Comparison of ENCODE assay signal across 8 cellular contexts in the genomic region with DNA sequence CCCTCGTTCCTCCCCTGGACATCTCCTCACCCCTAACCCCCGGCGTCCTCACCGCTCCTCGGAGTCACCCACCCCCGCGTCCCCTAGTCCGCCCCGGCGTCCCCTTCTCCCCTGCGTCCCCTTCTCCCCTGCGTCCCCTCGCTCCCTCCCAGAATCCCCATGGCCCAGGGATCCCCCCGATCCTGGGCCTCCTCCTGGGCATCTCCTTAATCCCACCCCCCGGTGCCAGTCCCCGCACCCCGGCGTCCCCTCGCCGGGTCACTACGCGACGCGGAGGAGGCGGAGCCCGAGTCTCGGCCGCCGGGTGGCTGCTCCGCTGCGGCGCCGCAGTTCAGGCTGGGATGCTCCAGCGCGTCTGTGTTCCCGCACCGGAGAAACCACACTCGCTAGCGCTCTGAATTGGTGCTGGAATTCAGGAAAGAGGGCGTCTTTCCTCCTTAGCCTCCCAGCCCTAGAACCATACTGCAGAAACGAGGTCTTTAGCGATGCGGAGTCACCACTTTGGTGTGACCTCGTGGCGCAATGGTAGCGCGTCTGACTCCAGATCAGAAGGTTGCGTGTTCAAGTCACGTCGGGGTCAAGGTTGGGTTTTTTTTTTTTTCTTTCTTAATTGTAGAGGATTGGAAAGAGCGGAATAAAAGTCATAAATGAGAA. TPM values are rescaled to one million over a fixed set of nuclear protein-coding genes. Genes with fewer than 3 reads are reported as not detected.
A peak's percentile ranks its signal among the peaks of the same experiment; 100 is the strongest.
DNase-seq lines count a peak whose midpoint lies in the region; ATAC-seq and TF ChIP-seq lines count a peak whose summit lies in the region.

No MANE protein-coding gene starts in this region.

- H3K27me3 ChIP-seq in stomach = no peaks in the 10 kb centered on the region

- H3K27ac Mint-ChIP-seq in Calu3 (ENCODE audit: unreplicated experiment) (peak overlapping the region; percentile 99), neural crest cell (ENCODE audit: unreplicated experiment) (peak overlapping the region; percentile 98)

- H3K36me3 ChIP-seq in stomach = no peaks in the 10 kb centered on the region

- no peak for TF ChIP-seq POLR2A in stomach (IDR thresholded peaks at IDR 0.05)

- peaks cover 0 to 19% (median 13%) of the 10 kb centered on the region in 4 donors for H3K4me1 ChIP-seq in stomach

- H3K36me3 Mint-ChIP-seq in Calu3 (ENCODE audit: insufficient read depth, unreplicated experiment) = peaks cover 21% of the 10 kb centered on the region
- H3K36me3 Mint-ChIP-seq in neural crest cell (ENCODE audit: low read depth) = peaks cover 4% of the 10 kb centered on the region

- H3K4me3 Mint-ChIP-seq in Calu3 (ENCODE audit: low read depth, unreplicated experiment) = peak overlapping the region; percentile 72
- H3K4me3 Mint-ChIP-seq in neural crest cell = peak overlapping the region; percentile 92

- H3K9me3 Mint-ChIP-seq in Calu3 (ENCODE audit: low read depth, unreplicated experiment) (no peaks in the 10 kb centered on the region), neural crest cell (no peaks in the 10 kb centered on the region)

- BruUV-seq in Calu3 (replicated peaks; lab: Mats Ljungman, UMichigan) = no TSS peak

- CTCF ChIA-PET in Calu3 (lab: Charles Lee) = no interaction called here

- H3K27ac ChIP-seq in stomach = peak overlapping the region; percentile 53 to 96 (median 94)

- no peaks in the 10 kb centered on the region for H3K4me1 Mint-ChIP-seq in Calu3 (ENCODE audit: low read depth, unreplicated experiment)
- peaks cover 9% of the 10 kb centered on the region for H3K4me1 Mint-ChIP-seq in neural crest cell

- H3K27me3 Mint-ChIP-seq in Calu3 (ENCODE audit: unreplicated experiment) (peaks cover 12% of the 10 kb centered on the region), neural crest cell (ENCODE audit: low read depth) (peaks cover 7% of the 10 kb centered on the region)

- peak; percentile 74 for DNase-seq in Calu3
- peak; percentile 90 for DNase-seq in LHCN-M2 (ENCODE audit: low read depth)
- peak; percentile 90 for DNase-seq in SHP77 treated with DMSO at 0.1 percent for 48 hours (lab: John Stamatoyannopoulos, UW)
- DNase-seq in activated naive CD4-positive, alpha-beta T cell (lab: John Stamatoyannopoulos, UW) = peak; percentile 78 to 90 (median 86)
- peak; percentile 90 for DNase-seq in foreskin melanocyte
- peak; percentile 91 for DNase-seq in neural crest cell (ENCODE audit: low read depth, low spot score)
- DNase-seq in stomach = peak; percentile 91

- ATAC-seq in GM21576 (IDR thresholded peaks at IDR 0.05; ENCODE audit: unreplicated experiment) = peak; percentile 70

- WGBS in stomach, 5 donors = 0 to 1% (median 1%) methylated on average over 39 to 51 of the region's 51 CpGs

- H3K4me3 ChIP-seq in stomach = peak overlapping the region; percentile 67 to 98 (median 71)

- intact Hi-C loops in Calu3 (cut with micrococcal nuclease; ENCODE audit: unreplicated experiment) (no loop called here), stomach (cut with DNase I; ENCODE audit: low total_unique reads) (no loop called here)

- no peak for TF ChIP-seq EP300 in stomach (IDR thresholded peaks at IDR 0.05)

- H3K9me3 ChIP-seq in stomach = no peaks in the 10 kb centered on the region

- TF ChIP-seq CTCF in Calu3 (IDR thresholded peaks at IDR 0.05; ENCODE audit: unreplicated experiment) (no peak), neural crest cell (conservative IDR thresholded peaks at IDR 0.05) (no peak), stomach (IDR thresholded peaks at IDR 0.05) (peak in 1 of 7 experiments; percentile 21)

RNA-seq across cellular contexts. Expression of a gene that starts 25.9 kb away (rescaled TPM):
- not detected in 2 replicates for total RNA-seq in Calu3 (2022)
- 0.17 TPM in 1 of 2 replicates, not detected in the other for total RNA-seq in LHCN-M2 (2014; rRNA removed)
- 0.04 TPM for polyA plus RNA-seq in LHCN-M2 (2012)
- 4.1 and 4.3 TPM in 2 replicates for total RNA-seq in neural crest cell
- total RNA-seq in stomach = 1 to 10 TPM in 1 of 5 donors, under 1 TPM in 2, not detected in 2; 0.29 to 1.3 (median 0.55) TPM
- polyA plus RNA-seq in stomach = 1 to 10 TPM in 2 of 3 donors, under 1 TPM in 1; 0.25 to 1.3 (median 1.1) TPM

Comparison
In these comparisons a context has a peak if more than half of its experiments do, and no peak if none do; other contexts are left out.
1. Peak in every context shown above with its lines: DNase-seq, ATAC-seq, H3K4me3 ChIP-seq and H3K27ac ChIP-seq.